In the genomic region with DNA sequence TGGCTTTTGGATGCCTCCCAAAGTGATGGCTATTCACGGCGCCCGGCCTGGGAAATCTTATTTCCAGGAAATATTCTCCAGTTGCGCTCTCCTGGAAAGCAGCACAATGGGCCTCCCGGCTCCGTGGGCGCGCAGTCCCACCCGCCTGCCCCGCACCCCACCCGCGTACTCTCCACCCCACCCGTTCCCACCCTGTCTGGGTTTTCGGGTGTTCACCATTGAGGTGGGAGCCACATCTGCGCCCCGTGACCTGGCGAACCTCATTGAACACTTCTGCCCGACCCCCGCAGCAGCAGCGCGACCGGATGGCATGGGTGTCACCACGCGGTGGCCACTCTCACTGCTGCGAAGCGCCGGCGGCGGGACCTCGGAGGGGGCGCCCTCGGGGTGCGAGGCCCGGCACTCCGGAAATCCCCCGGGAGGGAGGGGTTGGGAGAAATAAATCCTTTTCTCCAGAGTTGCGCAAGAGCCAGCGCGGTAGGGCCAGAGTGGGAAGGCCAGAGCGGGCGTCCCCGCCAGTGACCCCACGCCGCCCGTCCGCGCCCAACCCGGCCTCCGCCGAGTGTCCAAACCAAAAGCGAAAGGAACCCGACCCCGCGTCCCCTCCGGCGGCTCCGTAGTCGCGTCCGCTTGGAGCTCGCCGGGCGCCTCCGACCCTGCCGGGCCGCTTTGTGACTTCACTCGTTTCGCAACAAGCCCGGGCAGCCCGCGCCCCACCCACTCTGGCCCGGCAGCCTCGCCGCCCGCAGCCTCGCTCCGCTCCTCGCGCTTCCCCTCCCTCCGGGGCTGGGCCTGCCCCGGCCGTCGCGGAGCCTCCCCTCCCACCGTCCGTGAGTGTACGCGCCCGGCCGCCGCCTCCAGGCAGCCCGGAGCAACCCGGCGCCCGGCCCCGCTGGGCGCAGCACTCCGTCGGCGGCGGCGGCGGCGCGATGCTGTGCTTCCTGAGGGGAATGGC, we compare ENCODE assay signal across 1 cellular context.
A peak's percentile ranks its signal among the peaks of the same experiment; 100 is the strongest.
TF ChIP-seq lines count a peak whose summit lies in the region.

DRAM1 (plus strand) TSS at position 720 of the 955 bp plus-strand sequence; CDS start at position 930, 210 bp downstream.

TF ChIP-seq in HepG2, 621 proteins besides CTCF, POLR2A, EP300 and RAD21 (continued from another document and continues in another):
- TF ChIP-seq ZNF318 (CRISPR knock-in tag; IDR thresholded peaks at IDR 0.05) (0 out of 2 replicates have a peak, but pooled peaks have one; percentile 22), ZNF276 (CRISPR knock-in tag; IDR thresholded peaks at IDR 0.05; ENCODE audit: low read depth) (no peak), ZNF878 (CRISPR knock-in tag; IDR thresholded peaks at IDR 0.05) (peak; percentile 81), ZNF576 (CRISPR knock-in tag; IDR thresholded peaks at IDR 0.05) (peak; percentile 56; the same call in 1 of the 2 replicates), ARID4A (CRISPR knock-in tag; IDR thresholded peaks at IDR 0.05; ENCODE audit: borderline replicate concordance) (peak; percentile 80; the same call in 1 of the 2 replicates), SRSF9 (IDR thresholded peaks at IDR 0.05; ENCODE audit: borderline replicate concordance, insufficient read depth, low read depth, low read length, poor library complexity, severe bottlenecking) (no peak), HDAC2 (CRISPR knock-in tag; IDR thresholded peaks at IDR 0.05) (peak; percentile 77), KMT2B (CRISPR knock-in tag; IDR thresholded peaks at IDR 0.05) (peak; percentile 89), ZGPAT (CRISPR knock-in tag; IDR thresholded peaks at IDR 0.05) (peak; percentile 82; the same call in 1 of the 2 replicates), HNRNPUL1 (IDR thresholded peaks at IDR 0.05; ENCODE audit: low read depth, low read length) (peak; percentile 84), TOPORS (CRISPR knock-in tag; IDR thresholded peaks at IDR 0.05) (peak; percentile 47; the same call in 1 of the 2 replicates), SOX6 (IDR thresholded peaks at IDR 0.05) (no peak), SOX6 (CRISPR knock-in tag; IDR thresholded peaks at IDR 0.05) (peak; percentile 77), SNAI1 (CRISPR knock-in tag; IDR thresholded peaks at IDR 0.05; ENCODE audit: borderline replicate concordance) (peak; percentile 56; the same call in 1 of the 2 replicates), ZNF83 (CRISPR knock-in tag; IDR thresholded peaks at IDR 0.05; ENCODE audit: borderline replicate concordance) (peak; percentile 32; the same call in 1 of the 2 replicates), ZNF296 (CRISPR knock-in tag; conservative IDR thresholded peaks at IDR 0.05) (peak; percentile 63; the same call in 1 of the 2 replicates), ZNF629 (CRISPR knock-in tag; conservative IDR thresholded peaks at IDR 0.05) (no peak), FOXA3 (CRISPR knock-in tag; IDR thresholded peaks at IDR 0.05) (peak; percentile 46; the same call in 1 of the 2 replicates), BCL3 (CRISPR knock-in tag; IDR thresholded peaks at IDR 0.05) (peak; percentile 45), ZBTB7A (CRISPR knock-in tag; IDR thresholded peaks at IDR 0.05) (peak; percentile 73; the same call in 1 of the 2 replicates), NFKB2 (CRISPR knock-in tag; IDR thresholded peaks at IDR 0.05; ENCODE audit: borderline replicate concordance) (peak; percentile 93; the same call in 1 of the 2 replicates), RBFOX2 (IDR thresholded peaks at IDR 0.05; ENCODE audit: low read depth, low read length) (peak; percentile 90), MXI1 (IDR thresholded peaks at IDR 0.05; ENCODE audit: borderline replicate concordance, low read depth, low read length) (peak; percentile 35; the same call in 1 of the 3 replicates), MTF2 (CRISPR knock-in tag; IDR thresholded peaks at IDR 0.05; ENCODE audit: borderline replicate concordance) (no peak), ZNF558 (CRISPR knock-in tag; IDR thresholded peaks at IDR 0.05; ENCODE audit: borderline replicate concordance) (peak; percentile 88; the same call in 1 of the 2 replicates), KDM2A (CRISPR knock-in tag; IDR thresholded peaks at IDR 0.05; ENCODE audit: borderline replicate concordance, low read depth) (peak; percentile 75; the same call in 1 of the 2 replicates), ZNF672 (CRISPR knock-in tag; IDR thresholded peaks at IDR 0.05) (no peak), RBM22 (optimal IDR thresholded peaks at IDR 0.05; ENCODE audit: low read length) (no peak)
- TF ChIP-seq, protein P1, sequence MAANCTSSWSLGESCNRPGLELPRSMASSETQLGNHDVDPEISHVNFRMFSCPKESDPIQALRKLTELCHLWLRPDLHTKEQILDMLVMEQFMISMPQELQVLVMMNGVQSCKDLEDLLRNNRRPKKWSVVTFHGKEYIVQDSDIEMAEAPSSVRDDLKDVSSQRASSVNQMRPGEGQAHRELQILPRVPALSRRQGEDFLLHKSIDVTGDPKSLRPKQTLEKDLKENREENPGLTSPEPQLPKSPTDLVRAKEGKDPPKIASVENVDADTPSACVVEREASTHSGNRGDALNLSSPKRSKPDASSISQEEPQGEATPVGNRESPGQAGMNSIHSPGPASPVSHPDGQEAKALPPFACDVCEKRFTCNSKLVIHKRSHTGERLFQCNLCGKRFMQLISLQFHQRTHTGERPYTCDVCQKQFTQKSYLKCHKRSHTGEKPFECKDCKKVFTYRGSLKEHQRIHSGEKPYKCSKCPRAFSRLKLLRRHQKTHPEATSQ (CRISPR knock-in tag; IDR thresholded peaks at IDR 0.05; ENCODE audit: borderline replicate concordance): peak; percentile 56; the same call in 1 of the 2 replicates
- TF ChIP-seq, protein P2, sequence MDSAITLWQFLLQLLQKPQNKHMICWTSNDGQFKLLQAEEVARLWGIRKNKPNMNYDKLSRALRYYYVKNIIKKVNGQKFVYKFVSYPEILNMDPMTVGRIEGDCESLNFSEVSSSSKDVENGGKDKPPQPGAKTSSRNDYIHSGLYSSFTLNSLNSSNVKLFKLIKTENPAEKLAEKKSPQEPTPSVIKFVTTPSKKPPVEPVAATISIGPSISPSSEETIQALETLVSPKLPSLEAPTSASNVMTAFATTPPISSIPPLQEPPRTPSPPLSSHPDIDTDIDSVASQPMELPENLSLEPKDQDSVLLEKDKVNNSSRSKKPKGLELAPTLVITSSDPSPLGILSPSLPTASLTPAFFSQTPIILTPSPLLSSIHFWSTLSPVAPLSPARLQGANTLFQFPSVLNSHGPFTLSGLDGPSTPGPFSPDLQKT (CRISPR knock-in tag; IDR thresholded peaks at IDR 0.05; ENCODE audit: borderline replicate concordance): no peak; the same call in 1 of the 2 replicates
